11 cellular contexts compared by ENCODE assay signal in genomic region chr2:37616674-37616999, GRCh38. TPM values are rescaled to one million over a fixed set of nuclear protein-coding genes. Genes with fewer than 3 reads are reported as not detected.
DNase-seq lines count a peak whose midpoint lies in the region; ATAC-seq and TF ChIP-seq lines count a peak whose summit lies in the region.
"Had no signal": no experiment of that assay in that cellular context is flagged by ENCODE, and none has a peak within 500 bp of the region (broad histone marks: within the 10 kb centered on the region; RNA-seq: fewer than 3 reads in every experiment).

No MANE protein-coding gene starts in this region.

- intact Hi-C loops in Right ventricle myocardium inferior (cut with DNase I) = no loop called here

- DNase-seq in NCI-H82 (lab: John Stamatoyannopoulos, UW) (peak; percentile 33), NCI-H82 treated with DMSO at 0.1 percent for 48 hours (lab: John Stamatoyannopoulos, UW; ENCODE audit: unreplicated experiment) (no peak), choroid plexus epithelial cell (ENCODE audit: low read depth) (peak; percentile 80), superior temporal gyrus (ENCODE audit: extremely low spot score) (no peak), NCI-H1417 (lab: John Stamatoyannopoulos, UW) (no peak), Right ventricle myocardium inferior (ENCODE audit: missing footprints) (no peak)
- DNase-seq in stimulated activated naive B cell treated with anti-CD40 and anti-IgM and Interleukin-4, amounts not matched to agents 10 μg/mL and 1 μg/mL and 100 μg/mL, for 72 hours = no peak

- peaks cover 0 to 8% of the 10 kb centered on the region in 2 donors for H3K27me3 Mint-ChIP-seq in stimulated activated naive B cell treated with anti-CD40 and anti-IgM and Interleukin-4, amounts not matched to agents 10 μg/mL and 1 μg/mL and 100 μg/mL, for 72 hours
- H3K27me3 Mint-ChIP-seq: progenitor cell of endocrine pancreas had no signal

- peaks cover 8 to 10% of the 10 kb centered on the region in 2 donors for H3K36me3 Mint-ChIP-seq in stimulated activated naive B cell treated with anti-CD40 and anti-IgM and Interleukin-4, amounts not matched to agents 10 μg/mL and 1 μg/mL and 100 μg/mL, for 72 hours

- ATAC-seq in HG03354 (IDR thresholded peaks at IDR 0.05; ENCODE audit: poor library complexity, severe bottlenecking, unreplicated experiment) (peak; percentile 44), Right ventricle myocardium inferior (no peak)
- ATAC-seq in stimulated activated naive B cell treated with anti-CD40 and anti-IgM and Interleukin-4, amounts not matched to agents 10 μg/mL and 1 μg/mL and 100 μg/mL, for 72 hours (replicated peaks) = peak; percentile 38 to 61
- ATAC-seq: A549 had no signal

- peak; percentile 4 for TF ChIP-seq CTCF in choroid plexus epithelial cell (conservative IDR thresholded peaks at IDR 0.05; ENCODE audit: low read depth, low read length)

- H3K4me1 Mint-ChIP-seq in stimulated activated naive B cell treated with anti-CD40 and anti-IgM and Interleukin-4, amounts not matched to agents 10 μg/mL and 1 μg/mL and 100 μg/mL, for 72 hours = peaks cover 26 to 33% of the 10 kb centered on the region in 2 donors

- no peak overlapping the region for H3K4me3 ChIP-seq in choroid plexus epithelial cell (ENCODE audit: low read depth, low read length)
- H3K4me3 ChIP-seq: A549, breast epithelium had no signal

- H3K4me3 Mint-ChIP-seq in stimulated activated naive B cell treated with anti-CD40 and anti-IgM and Interleukin-4, amounts not matched to agents 10 μg/mL and 1 μg/mL and 100 μg/mL, for 72 hours = no peak overlapping the region

- peaks cover 3 to 13% of the 10 kb centered on the region in 2 donors for H3K9me3 Mint-ChIP-seq in stimulated activated naive B cell treated with anti-CD40 and anti-IgM and Interleukin-4, amounts not matched to agents 10 μg/mL and 1 μg/mL and 100 μg/mL, for 72 hours

- H3K27ac Mint-ChIP-seq in stimulated activated naive B cell treated with anti-CD40 and anti-IgM and Interleukin-4, amounts not matched to agents 10 μg/mL and 1 μg/mL and 100 μg/mL, for 72 hours = peak overlapping the region; percentile 44

RNA-seq across cellular contexts. Expression of gene CDC42EP3, which starts 54.8 kb away (rescaled TPM):
- total RNA-seq in Right ventricle myocardium inferior = 91.3 TPM

Comparison
In these comparisons a context has a peak if more than half of its experiments do, and no peak if none do; other contexts are left out.
1. DNase-seq: peak in NCI-H82 (single experiment) and choroid plexus epithelial cell (single experiment); none in NCI-H82 treated with DMSO at 0.1 percent for 48 hours (single experiment), stimulated activated naive B cell treated with anti-CD40 and anti-IgM and Interleukin-4, amounts not matched to agents 10 μg/mL and 1 μg/mL and 100 μg/mL, for 72 hours (single experiment), superior temporal gyrus (single experiment), NCI-H1417 (0 of 3) and Right ventricle myocardium inferior (single experiment).